23 cellular contexts compared by ENCODE assay signal in the genomic region with DNA sequence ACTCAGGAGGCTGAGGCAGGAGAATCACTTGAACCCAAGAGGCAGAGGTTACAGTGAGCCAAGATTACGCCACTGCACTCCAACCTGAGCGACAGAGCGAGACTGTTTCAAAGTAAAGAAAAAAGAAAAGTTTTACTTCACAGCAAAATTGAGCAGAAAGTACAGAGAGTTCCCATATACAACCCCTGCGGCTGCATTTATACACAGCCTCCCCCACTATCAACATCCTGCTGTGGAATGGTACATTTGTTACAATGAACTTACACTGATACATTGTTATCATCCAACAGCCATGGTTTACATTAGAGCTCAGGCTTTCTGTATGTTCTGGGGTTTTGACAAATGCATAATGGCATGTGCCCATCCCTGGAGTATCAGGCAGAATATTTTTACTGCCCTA. TPM values are rescaled to one million over a fixed set of nuclear protein-coding genes. Genes with fewer than 3 reads are reported as not detected.
"Had no signal": no experiment of that assay in that cellular context is flagged by ENCODE, and none has a peak within 500 bp of the region (broad histone marks: within the 10 kb centered on the region; RNA-seq: fewer than 3 reads in every experiment).

No MANE protein-coding gene starts in this region.

- H3K27me3 ChIP-seq: SJSA1 had no signal

- H3K9me3 Mint-ChIP-seq: IgD-negative memory B cell had no signal

- H3K4me3 ChIP-seq: K562, SJSA1, SK-N-MC had no signal

- DNase-seq: Kasumi-1, MM.1S, NCI-H1092 treated with DMSO at 0.1 percent for 48 hours, NCI-H1436, NCI-H187, NCI-H2029, NCI-H2081 treated with DMSO at 0.1 percent for 48 hours, NCI-H2171, NCI-H226, NCI-H446, NCI-H510A, NCI-H524 treated with DMSO at 0.1 percent for 48 hours, NCI-H69, NCI-H774, Right ventricle myocardium superior, RPMI8226, SIG-M5 had no signal

- H3K4me2 ChIP-seq: KMS-11 had no signal

- H3K9ac ChIP-seq: KMS-11 had no signal

- H3K9me3 ChIP-seq: SJSA1 had no signal

- H3K27ac ChIP-seq: KMS-11, SJSA1, SK-N-MC had no signal

- ATAC-seq: HepG2, K562 had no signal

RNA-seq across cellular contexts. Expression of a gene that starts 9.0 kb away (rescaled TPM):
- total RNA-seq: HepG2 had no signal
- polyA plus RNA-seq: HepG2, IgD-negative memory B cell had no signal

RNA-seq across cellular contexts. Expression of a gene that starts 20.8 kb away (rescaled TPM):
- total RNA-seq: HepG2, K562 had no signal
- polyA plus RNA-seq: HepG2, IgD-negative memory B cell, K562 had no signal

RNA-seq across cellular contexts. Expression of a gene that starts 47.3 kb away (rescaled TPM):
- total RNA-seq: HepG2 had no signal
- polyA plus RNA-seq: HepG2, IgD-negative memory B cell, K562 had no signal
